Comparison of ENCODE assay signal across 13 cellular contexts in the genomic region with DNA sequence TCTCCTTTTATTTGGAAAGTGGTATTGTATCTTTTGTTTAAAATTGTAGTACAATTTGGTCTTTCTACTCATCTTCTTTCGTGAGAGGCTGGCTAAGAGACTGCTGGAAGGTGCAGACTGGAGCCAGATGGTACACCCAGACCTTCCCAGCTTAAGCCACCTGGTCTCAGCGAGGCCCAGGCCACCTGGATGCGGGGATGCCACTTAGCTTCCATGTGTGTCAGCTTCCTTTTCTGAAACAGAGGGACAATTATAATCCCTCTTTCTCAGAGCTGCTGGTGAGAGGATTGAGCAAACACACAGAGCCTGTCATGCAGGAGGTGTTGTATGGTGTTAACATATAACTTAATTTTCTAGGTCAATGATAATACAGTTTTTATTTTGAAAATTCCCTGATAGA. TPM values are rescaled to one million over a fixed set of nuclear protein-coding genes. Genes with fewer than 3 reads are reported as not detected.
A peak's percentile ranks its signal among the peaks of the same experiment; 100 is the strongest.
DNase-seq lines count a peak whose midpoint lies in the region; ATAC-seq, FAIRE-seq and TF ChIP-seq lines count a peak whose summit lies in the region.
"Had no signal": no experiment of that assay in that cellular context is flagged by ENCODE, and none has a peak within 500 bp of the region (broad histone marks: within the 10 kb centered on the region; RNA-seq: fewer than 3 reads in every experiment).

No MANE protein-coding gene starts in this region.

- ATAC-seq in GM12878 (no peak), GM18861 (IDR thresholded peaks at IDR 0.05; ENCODE audit: unreplicated experiment) (no peak)
- ATAC-seq in stimulated activated memory B cell treated with anti-CD40 and anti-IgM and Interleukin-4, amounts not matched to agents 10 μg/mL and 1 μg/mL and 100 μg/mL, for 72 hours: no peak
- ATAC-seq: A549; HCT116; stimulated activated naive CD8-positive, alpha-beta T cell treated with anti-CD3 and anti-CD28 coated beads, Interleukin-15, Interleukin-2, amounts not matched to agents 100 U/mL and 50 U/mL, for 24 hours had no signal

- no peaks in the 10 kb centered on the region for H3K9me3 Mint-ChIP-seq in stimulated activated memory B cell treated with anti-CD40 and anti-IgM and Interleukin-4, amounts not matched to agents 10 μg/mL and 1 μg/mL and 100 μg/mL, for 72 hours
- H3K9me3 Mint-ChIP-seq: neural progenitor cell had no signal

- H2AFZ ChIP-seq in GM12878 (ENCODE audit: control insufficient read depth, low read depth, low read length): no peak overlapping the region
- H2AFZ ChIP-seq: neural progenitor cell had no signal

- H3K4me1 ChIP-seq in GM12878 (ENCODE audit: control insufficient read depth, insufficient read depth, low read length) (peaks cover 44% of the 10 kb centered on the region), small intestine (ENCODE audit: control insufficient read depth in 2 of 2, insufficient read depth in 1 of 2, low read depth in 1 of 2, low read length in 1 of 2) (peaks cover 2 to 3% of the 10 kb centered on the region in 2 donors), suprapubic skin (peaks cover 24% of the 10 kb centered on the region)
- H3K4me1 ChIP-seq: neural progenitor cell had no signal

- peaks cover 53% of the 10 kb centered on the region for H3K4me1 Mint-ChIP-seq in stimulated activated memory B cell treated with anti-CD40 and anti-IgM and Interleukin-4, amounts not matched to agents 10 μg/mL and 1 μg/mL and 100 μg/mL, for 72 hours
- H3K4me1 Mint-ChIP-seq: neural progenitor cell had no signal

- no peak overlapping the region for H3K9ac ChIP-seq in GM12878 (ENCODE audit: control insufficient read depth, insufficient read depth, low read length)
- H3K9ac ChIP-seq: neural progenitor cell had no signal

- RAD21 ChIA-PET in GM12878 (lab: Charles Lee; ENCODE audit: unreplicated experiment): interaction anchor here (1.2 to 7.2 kb wide), 5 partner anchors 12 to 155 kb away, joined by 3 to 98 read pairs (median 13); a partner anchor contains a TSS

- H3K9me3 ChIP-seq in GM12878 (replicated peaks; ENCODE audit: control insufficient read depth, insufficient read depth, low read length) (no peaks in the 10 kb centered on the region; the same call in 2 of the 3 replicates), small intestine (ENCODE audit: control insufficient read depth, low read depth) (no peaks in the 10 kb centered on the region), suprapubic skin (no peaks in the 10 kb centered on the region)
- H3K9me3 ChIP-seq: A549 had no signal

- TF ChIP-seq POLR2A in GM12878 (IDR thresholded peaks at IDR 0.05; ENCODE audit: low read depth, low read length): no peak
- TF ChIP-seq POLR2A in suprapubic skin (IDR thresholded peaks at IDR 0.05): no peak

- H3K36me3 ChIP-seq in GM12878 (ENCODE audit: control insufficient read depth in 2 of 2, insufficient read depth in 2 of 2, low read length in 1 of 2) (peaks cover 3 to 8% of the 10 kb centered on the region in 2 experiments), small intestine (ENCODE audit: control insufficient read depth in 2 of 2, insufficient read depth in 2 of 2, low read length in 2 of 2) (peaks cover 0 to under 1% of the 10 kb centered on the region in 2 donors), suprapubic skin (peaks cover 13% of the 10 kb centered on the region)

- H3K27me3 ChIP-seq in GM12878 (replicated peaks in 1 of 2; ENCODE audit: control insufficient read depth in 2 of 2, insufficient read depth in 2 of 2, low read length in 1 of 2): no peaks in the 10 kb centered on the region
- H3K27me3 ChIP-seq in small intestine (ENCODE audit: control insufficient read depth in 2 of 2, insufficient read depth in 2 of 2, low read length in 2 of 2): no peaks in the 10 kb centered on the region
- H3K27me3 ChIP-seq in suprapubic skin: no peaks in the 10 kb centered on the region
- H3K27me3 ChIP-seq: neural progenitor cell had no signal

- no peaks in the 10 kb centered on the region for H3K27me3 Mint-ChIP-seq in stimulated activated memory B cell treated with anti-CD40 and anti-IgM and Interleukin-4, amounts not matched to agents 10 μg/mL and 1 μg/mL and 100 μg/mL, for 72 hours

- POLR2A ChIA-PET in GM12878 (lab: Charles Lee): interaction anchor here (0.7 to 5.9 kb wide), 5 partner anchors 9 to 59 kb away, joined by 3 to 58 read pairs (median 9); a partner anchor contains a TSS

- H3K36me3 Mint-ChIP-seq in stimulated activated memory B cell treated with anti-CD40 and anti-IgM and Interleukin-4, amounts not matched to agents 10 μg/mL and 1 μg/mL and 100 μg/mL, for 72 hours: peaks cover 28% of the 10 kb centered on the region

- 74% methylated on average over 3 of the region's 3 CpGs for WGBS in GM12878 (ENCODE audit: insufficient coverage, insufficient replicate concordance, low lambda C conversion rate, missing lambda C conversion rate)
- 23 to 67% (median 47%) methylated on average over 3 of the region's 3 CpGs for WGBS in small intestine, 3 donors
- WGBS in suprapubic skin: 87% methylated on average over 3 of the region's 3 CpGs

- no TSS peak for BruUV-seq in GM12878 (replicated peaks; lab: Mats Ljungman, UMichigan)

- H3K79me2 ChIP-seq in GM12878 (ENCODE audit: control insufficient read depth, insufficient read depth, low read length): peaks cover 54% of the 10 kb centered on the region

- CTCF ChIA-PET in GM12878 (lab: Yijun Ruan, JAX): interaction anchor here (1.5 to 7.1 kb wide), 4 partner anchors 12 to 59 kb away, joined by 4 to 57 read pairs (median 26); no protein-coding TSS in a partner anchor

- H3K27ac Mint-ChIP-seq in stimulated activated memory B cell treated with anti-CD40 and anti-IgM and Interleukin-4, amounts not matched to agents 10 μg/mL and 1 μg/mL and 100 μg/mL, for 72 hours: peak overlapping the region; percentile 84
- H3K27ac Mint-ChIP-seq: neural progenitor cell had no signal

- H3K4me3 Mint-ChIP-seq in stimulated activated memory B cell treated with anti-CD40 and anti-IgM and Interleukin-4, amounts not matched to agents 10 μg/mL and 1 μg/mL and 100 μg/mL, for 72 hours: no peak overlapping the region
- H3K4me3 Mint-ChIP-seq: neural progenitor cell had no signal

- in situ Hi-C loops in GM12878 (cut with MboI): no loop called here

- H3K27ac ChIP-seq in GM12878 (ENCODE audit: control insufficient read depth, insufficient read depth) (peak overlapping the region; percentile 35), small intestine (ENCODE audit: low read depth in 1 of 2, low read length in 1 of 2) (peak overlapping the region in 1 of 2 donors; percentile 62), suprapubic skin (no peak overlapping the region)
- H3K27ac ChIP-seq: A549, neural progenitor cell had no signal

- no peak for FAIRE-seq in GM12878 (lab: Jason Lieb, UNC)
- FAIRE-seq in small intestine (lab: Jason Lieb, UNC): no peak
- FAIRE-seq: A549 had no signal

- SMC1A ChIA-PET in GM12878 (lab: Charles Lee; ENCODE audit: uncharacterized antibody, unreplicated experiment): interaction anchor here (1.1 to 10.6 kb wide), 4 partner anchors 10 to 59 kb away, joined by 3 to 239 read pairs (median 22); no protein-coding TSS in a partner anchor

- H3K4me2 ChIP-seq in GM12878 (ENCODE audit: control insufficient read depth, insufficient read depth): no peak overlapping the region
- H3K4me2 ChIP-seq: A549, neural progenitor cell had no signal

- no peak for TF ChIP-seq RAD21 in GM12878 (IDR thresholded peaks at IDR 0.05; ENCODE audit: insufficient read depth, low read depth, low read length)

- no peaks in the 10 kb centered on the region for H4K20me1 ChIP-seq in GM12878 (ENCODE audit: control insufficient read depth, insufficient read depth)

- intact Hi-C loops in GM12878 (cut with micrococcal nuclease; ENCODE audit: unreplicated experiment): no loop called here

- H3K4me3 ChIP-seq in GM12878 (no peak overlapping the region), small intestine (ENCODE audit: low read depth in 1 of 2, low read length in 2 of 2) (no peak overlapping the region), suprapubic skin (no peak overlapping the region)
- H3K4me3 ChIP-seq: A549, lung, neural progenitor cell had no signal

- TF ChIP-seq EP300 in GM12878 (IDR thresholded peaks at IDR 0.05; ENCODE audit: borderline replicate concordance in 1 of 2, control insufficient read depth in 1 of 2, low read depth in 2 of 2, low read length in 2 of 2) (no peak), suprapubic skin (IDR thresholded peaks at IDR 0.05) (no peak)

- DNase-seq in NCI-H2029 (lab: John Stamatoyannopoulos, UW) (peak; percentile 55), NCI-H2029 treated with DMSO at 0.1 percent for 48 hours (lab: John Stamatoyannopoulos, UW) (no peak), NCI-H2171 (lab: John Stamatoyannopoulos, UW) (peak; percentile 59), GM12878 (ENCODE audit: low read depth, low spot score) (no peak), small intestine (no peak), suprapubic skin (ENCODE audit: low spot score in 2 of 2) (no peak)
- DNase-seq: stimulated activated naive CD8-positive, alpha-beta T cell treated with anti-CD3 and anti-CD28 coated beads, Interleukin-15, Interleukin-2, amounts not matched to agents 100 U/mL and 50 U/mL, for 24 hours had no signal

- no peak for TF ChIP-seq CTCF in GM12878 (IDR thresholded peaks at IDR 0.05 in 2 of 3, conservative IDR thresholded peaks at IDR 0.05 in 1 of 3; ENCODE audit: control insufficient read depth in 2 of 3, extremely low read depth in 1 of 3, insufficient read depth in 1 of 3, low read depth in 3 of 3, low read length in 3 of 3)
- TF ChIP-seq CTCF in suprapubic skin (IDR thresholded peaks at IDR 0.05): no peak

RNA-seq across cellular contexts. Expression of a gene that starts 17.4 kb away (rescaled TPM):
- total RNA-seq in GM12878 (2013; cell fraction: nucleolus; rRNA removed): 108 TPM in 2 replicates
- total RNA-seq in GM12878 (2014; rRNA removed) (36.0 and 45.0 TPM in 2 replicates), GM12878 (2014; rRNA removed; fragmentation: Illumina TruSeq; extraction: Trizol) (32.7 and 36.8 TPM in 2 replicates), GM12878 (2021) (62.6 and 67.5 TPM in 2 replicates), suprapubic skin (100 to 1,000 TPM in 2 of 4 donors, 10 to 100 TPM in 2; 70.0 to 185 (median 95.5) TPM)
- polyA plus RNA-seq in GM12878 (2011; ENCODE audit: low read depth): 22.3 TPM
- polyA plus RNA-seq in GM12878 (2011; rRNA removed) (47.1 and 51.8 TPM in 2 replicates), GM12878 (2014; fragmentation: Illumina TruSeq; extraction: Trizol) (36.8 and 47.7 TPM in 2 replicates), GM12878 (2014; fragmentation: Nextera tagmentation; extraction: Ambion mirVana) (1 to 10 TPM; 5.5 to 5.6 TPM), GM12878 (2014; rRNA removed) (31.2 and 35.1 TPM in 2 replicates), GM12878 (2016; fragmentation: Nextera tagmentation; extraction: Ambion mirVana) (10 to 100 TPM; 50.6 to 54.4 TPM), small intestine (10 to 100 TPM; 25.7 to 60.6 (median 38.9) TPM)
- 30.7 and 31.1 TPM in 2 replicates for polyA plus RNA-seq in GM12878 (2011; cell fraction: cytosol; rRNA removed)
- 37.9 and 44.2 TPM in 2 replicates for polyA plus RNA-seq in GM12878 (2011; cell fraction: nucleus; rRNA removed)
- 15.6 and 22.4 TPM in 2 replicates for polyA plus RNA-seq in GM12878 (2012)
- polyA minus RNA-seq in GM12878 (2011; rRNA and poly(A)+ RNA removed): 61.9 and 69.6 TPM in 2 replicates
- polyA minus RNA-seq in GM12878 (2011; cell fraction: cytosol; rRNA and poly(A)+ RNA removed): 24.6 and 24.9 TPM in 2 replicates
- 20.8 and 29.6 TPM in 2 replicates for polyA minus RNA-seq in GM12878 (2011; cell fraction: nucleus; rRNA and poly(A)+ RNA removed)

RNA-seq across cellular contexts. Expression of a gene that starts 57.7 kb away (rescaled TPM):
- total RNA-seq in GM12878 (2013; cell fraction: nucleolus; rRNA removed): 581 and 595 TPM in 2 replicates
- total RNA-seq in GM12878 (2014; rRNA removed) (228 and 270 TPM in 2 replicates), GM12878 (2014; rRNA removed; fragmentation: Illumina TruSeq; extraction: Trizol) (248 and 251 TPM in 2 replicates), GM12878 (2021) (222 and 244 TPM in 2 replicates), suprapubic skin (100 to 1,000 TPM; 126 to 233 (median 165) TPM)
- polyA plus RNA-seq in GM12878 (2011; ENCODE audit: low read depth): 164 TPM
- polyA plus RNA-seq in GM12878 (2011; rRNA removed) (474 and 566 TPM in 2 replicates), GM12878 (2014; fragmentation: Illumina TruSeq; extraction: Trizol) (354 and 392 TPM in 2 replicates), GM12878 (2014; fragmentation: Nextera tagmentation; extraction: Ambion mirVana) (100 to 1,000 TPM; 169 to 174 TPM), GM12878 (2014; rRNA removed) (232 and 290 TPM in 2 replicates), GM12878 (2016; fragmentation: Nextera tagmentation; extraction: Ambion mirVana) (100 to 1,000 TPM; 315 to 334 TPM), small intestine (100 to 1,000 TPM; 112 to 171 (median 125) TPM)
- polyA plus RNA-seq in GM12878 (2011; cell fraction: cytosol; rRNA removed): 143 and 155 TPM in 2 replicates
- 289 and 340 TPM in 2 replicates for polyA plus RNA-seq in GM12878 (2011; cell fraction: nucleus; rRNA removed)
- polyA plus RNA-seq in GM12878 (2012): 194 and 223 TPM in 2 replicates
- polyA minus RNA-seq in GM12878 (2011; rRNA and poly(A)+ RNA removed): 174 and 362 TPM in 2 replicates
- 88.3 and 99.6 TPM in 2 replicates for polyA minus RNA-seq in GM12878 (2011; cell fraction: cytosol; rRNA and poly(A)+ RNA removed)
- polyA minus RNA-seq in GM12878 (2011; cell fraction: nucleus; rRNA and poly(A)+ RNA removed): 110 and 165 TPM in 2 replicates

RNA-seq across cellular contexts. Expression of a gene that starts 58.0 kb away (rescaled TPM):
- 398 and 445 TPM in 2 replicates for total RNA-seq in GM12878 (2013; cell fraction: nucleolus; rRNA removed)
- total RNA-seq in GM12878 (2014; rRNA removed) (275 and 279 TPM in 2 replicates), GM12878 (2014; rRNA removed; fragmentation: Illumina TruSeq; extraction: Trizol) (233 and 234 TPM in 2 replicates), GM12878 (2021) (344 and 348 TPM in 2 replicates), suprapubic skin (100 to 1,000 TPM; 263 to 400 (median 287) TPM)
- polyA plus RNA-seq in GM12878 (2011; ENCODE audit: low read depth): 172 TPM
- polyA plus RNA-seq in GM12878 (2011; rRNA removed) (88.3 and 135 TPM in 2 replicates), GM12878 (2014; fragmentation: Illumina TruSeq; extraction: Trizol) (306 and 383 TPM in 2 replicates), GM12878 (2014; fragmentation: Nextera tagmentation; extraction: Ambion mirVana) (10 to 100 TPM; 19.5 to 56.8 TPM), GM12878 (2014; rRNA removed) (166 and 180 TPM in 2 replicates), GM12878 (2016; fragmentation: Nextera tagmentation; extraction: Ambion mirVana) (100 to 1,000 TPM; 264 to 273 TPM), small intestine (100 to 1,000 TPM; 136 to 193 (median 150) TPM)
- polyA plus RNA-seq in GM12878 (2011; cell fraction: cytosol; rRNA removed): 161 and 182 TPM in 2 replicates
- 336 and 338 TPM in 2 replicates for polyA plus RNA-seq in GM12878 (2011; cell fraction: nucleus; rRNA removed)
- polyA plus RNA-seq in GM12878 (2012): 264 and 294 TPM in 2 replicates
- polyA minus RNA-seq in GM12878 (2011; rRNA and poly(A)+ RNA removed): 236 and 259 TPM in 2 replicates
- polyA minus RNA-seq in GM12878 (2011; cell fraction: cytosol; rRNA and poly(A)+ RNA removed): 110 and 125 TPM in 2 replicates
- 148 and 204 TPM in 2 replicates for polyA minus RNA-seq in GM12878 (2011; cell fraction: nucleus; rRNA and poly(A)+ RNA removed)

Comparison
In these comparisons a context has a peak if more than half of its experiments do, and no peak if none do; other contexts are left out.
1. DNase-seq: peak in NCI-H2029 (single experiment) and NCI-H2171 (single experiment); none in NCI-H2029 treated with DMSO at 0.1 percent for 48 hours (single experiment), GM12878 (single experiment), small intestine (single experiment) and suprapubic skin (0 of 2).